1 cellular context compared by ENCODE assay signal in the genomic region with DNA sequence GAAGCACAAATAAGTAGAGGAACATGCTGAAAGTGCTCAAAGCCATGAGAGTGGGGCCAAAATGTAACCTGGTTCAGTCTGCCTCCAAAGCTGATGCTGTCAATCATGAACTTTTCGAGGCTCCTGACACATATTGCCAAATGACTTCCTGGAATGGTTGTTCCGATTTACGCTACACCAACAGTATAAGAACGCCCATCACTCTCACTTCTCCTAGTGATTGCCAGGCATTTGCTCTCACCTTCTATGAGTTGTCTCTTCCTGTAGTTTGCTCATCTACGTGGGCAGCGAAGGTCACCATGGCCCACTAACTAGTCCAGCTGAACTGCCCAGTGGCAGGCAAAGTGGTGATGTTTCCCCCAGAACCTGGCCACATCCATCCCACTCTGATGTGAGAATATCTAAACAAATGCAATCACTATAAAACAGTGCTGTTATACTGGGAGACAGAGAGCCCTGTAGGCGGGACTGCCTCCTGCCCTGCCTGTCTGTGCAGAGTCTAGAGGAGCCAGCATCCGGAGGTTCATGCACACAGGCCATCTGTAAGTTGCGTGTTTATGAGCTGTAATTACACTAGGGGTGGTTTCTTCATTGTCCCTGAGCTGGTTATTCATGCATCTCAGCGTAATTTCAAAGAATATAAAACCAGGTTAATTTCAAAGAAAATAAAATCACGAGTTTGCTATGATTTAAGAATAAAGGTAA.
TF ChIP-seq lines count a peak whose summit lies in the region.

No MANE protein-coding gene starts in this region.

TF ChIP-seq in endothelial cell of umbilical vein, 7 proteins besides CTCF, POLR2A, EP300 and RAD21:
- TF ChIP-seq POLR2AphosphoS5 (IDR thresholded peaks at IDR 0.05; ENCODE audit: insufficient read depth, low read depth, low read length) (no peak), MYC (IDR thresholded peaks at IDR 0.05; ENCODE audit: low read depth, low read length) (no peak), GATA2 (IDR thresholded peaks at IDR 0.05; ENCODE audit: insufficient read depth, insufficient read length, low read depth, low read length) (no peak), FOS (IDR thresholded peaks at IDR 0.05; ENCODE audit: borderline replicate concordance, insufficient read depth, low read length) (no peak), EZH2 (IDR thresholded peaks at IDR 0.05; ENCODE audit: borderline replicate concordance, low read depth, low read length, severe bottlenecking) (no peak), JUN (IDR thresholded peaks at IDR 0.05; ENCODE audit: borderline replicate concordance, insufficient read depth, insufficient read length, low read depth) (no peak)
- TF ChIP-seq, protein P1, sequence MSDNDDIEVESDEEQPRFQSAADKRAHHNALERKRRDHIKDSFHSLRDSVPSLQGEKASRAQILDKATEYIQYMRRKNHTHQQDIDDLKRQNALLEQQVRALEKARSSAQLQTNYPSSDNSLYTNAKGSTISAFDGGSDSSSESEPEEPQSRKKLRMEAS (IDR thresholded peaks at IDR 0.05; ENCODE audit: insufficient read depth, insufficient read length): no peak
TF ChIP-seq in endothelial cell of umbilical vein: peak in this region for 0.
